ENCODE assay signal across 8 cellular contexts in genomic region chr12:53299454-53300180, GRCh38. TPM values are rescaled to one million over a fixed set of nuclear protein-coding genes. Genes with fewer than 3 reads are reported as not detected.
DNase-seq lines count a peak whose midpoint lies in the region; ATAC-seq and TF ChIP-seq lines count a peak whose summit lies in the region.

A gene with protein sequence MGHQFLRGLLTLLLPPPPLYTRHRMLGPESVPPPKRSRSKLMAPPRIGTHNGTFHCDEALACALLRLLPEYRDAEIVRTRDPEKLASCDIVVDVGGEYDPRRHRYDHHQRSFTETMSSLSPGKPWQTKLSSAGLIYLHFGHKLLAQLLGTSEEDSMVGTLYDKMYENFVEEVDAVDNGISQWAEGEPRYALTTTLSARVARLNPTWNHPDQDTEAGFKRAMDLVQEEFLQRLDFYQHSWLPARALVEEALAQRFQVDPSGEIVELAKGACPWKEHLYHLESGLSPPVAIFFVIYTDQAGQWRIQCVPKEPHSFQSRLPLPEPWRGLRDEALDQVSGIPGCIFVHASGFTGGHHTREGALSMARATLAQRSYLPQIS (plus strand): TSS chr12:53299695. CDS start chr12:53299738, 43 bp downstream.

- H3K4me3 ChIP-seq in GM06990 (replicated peaks; ENCODE audit: low read depth, low read length) (peak within 1 kb of the TSS; percentile 86), ovary (peak within 1 kb of the TSS; percentile 77), thymus (ENCODE audit: low read length) (peak within 1 kb of the TSS; percentile 87)

- TF ChIP-seq POLR2A in ovary (IDR thresholded peaks at IDR 0.05), result no peak

- H3K27ac Mint-ChIP-seq in activated naive CD8-positive, alpha-beta T cell treated with anti-CD3 and anti-CD28 coated beads for 36 hours, result peak within 1 kb of the TSS; percentile 94

- WGBS in ovary, 3 donors, result 0 to 2% (median 2%) methylated on average over 49 to 51 of the region's 51 CpGs
- WGBS in thymus, result 3% methylated on average over 51 of the region's 51 CpGs

- peak within 1 kb of the TSS; percentile 94 for H3K4me3 Mint-ChIP-seq in activated naive CD8-positive, alpha-beta T cell treated with anti-CD3 and anti-CD28 coated beads for 36 hours

- H3K36me3 ChIP-seq in GM06990 (ENCODE audit: control insufficient read depth, insufficient read depth, low read length), result peaks cover 3% of the 10 kb centered on the region; the same call in 1 of the 2 replicates
- H3K36me3 ChIP-seq in ovary, result no peaks in the 10 kb centered on the region
- H3K36me3 ChIP-seq in thymus (ENCODE audit: control insufficient read depth, insufficient read depth), result peaks cover 15% of the 10 kb centered on the region

- H3K27me3 ChIP-seq in GM06990 (replicated peaks; ENCODE audit: control insufficient read depth, insufficient read depth, low read length), result no peaks in the 10 kb centered on the region
- no peaks in the 10 kb centered on the region for H3K27me3 ChIP-seq in ovary
- no peaks in the 10 kb centered on the region for H3K27me3 ChIP-seq in thymus (ENCODE audit: control insufficient read depth, insufficient read depth)

- peak; percentile 76 for ATAC-seq in Right ventricle myocardium inferior

- no peaks in the 10 kb centered on the region for H3K27me3 Mint-ChIP-seq in activated naive CD8-positive, alpha-beta T cell treated with anti-CD3 and anti-CD28 coated beads for 36 hours

- CTCF ChIA-PET in HEK293T (lab: Yijun Ruan, JAX), result interaction anchor here (0.6 to 1.8 kb wide), 3 partner anchors 19 to 140 kb away, joined by 3 to 9 read pairs (median 3); partner anchors contain the start of gene AAAS

- no peaks in the 10 kb centered on the region for H3K9me3 Mint-ChIP-seq in activated naive CD8-positive, alpha-beta T cell treated with anti-CD3 and anti-CD28 coated beads for 36 hours

- TF ChIP-seq EP300 in ovary (IDR thresholded peaks at IDR 0.05), result no peak

- intact Hi-C loops in Right ventricle myocardium inferior (cut with DNase I), result loop anchor here (5.0 kb wide), 2 partner anchors 47 to 232 kb away; a partner anchor contains a TSS
- intact Hi-C loops in ovary (cut with DNase I), result no loop called here

- peaks cover 60% of the 10 kb centered on the region for H3K4me1 Mint-ChIP-seq in activated naive CD8-positive, alpha-beta T cell treated with anti-CD3 and anti-CD28 coated beads for 36 hours

- H3K36me3 Mint-ChIP-seq in activated naive CD8-positive, alpha-beta T cell treated with anti-CD3 and anti-CD28 coated beads for 36 hours, result peaks cover 61% of the 10 kb centered on the region

- DNase-seq in GM06990 (ENCODE audit: extremely low read depth, insufficient read length), result peak; percentile 88
- peak; percentile 88 for DNase-seq in HEK293T (ENCODE audit: extremely low spot score)
- peak; percentile 66 for DNase-seq in NCI-H1092 treated with DMSO at 0.1 percent for 48 hours (lab: John Stamatoyannopoulos, UW)
- DNase-seq in SKM-1 treated with dmso at 0.1 percent for 144 hours (lab: John Stamatoyannopoulos, UW; ENCODE audit: unreplicated experiment), result peak; percentile 63
- DNase-seq in activated naive CD8-positive, alpha-beta T cell treated with anti-CD3 and anti-CD28 coated beads for 36 hours, result peak; percentile 87
- peak; percentile 93 for DNase-seq in Right ventricle myocardium inferior (ENCODE audit: missing footprints)
- DNase-seq in ovary, result peak; percentile 83 to 91 (median 86)

- H3K9me3 ChIP-seq in ovary (no peaks in the 10 kb centered on the region), thymus (ENCODE audit: control insufficient read depth) (no peaks in the 10 kb centered on the region)

- H3K27ac ChIP-seq in ovary (no peak within 1 kb of the TSS), thymus (ENCODE audit: low read depth) (peak within 1 kb of the TSS; percentile 84)

- POLR2A ChIA-PET in HEK293T (lab: Yijun Ruan, JAX), result interaction anchor here (0.7 to 4.5 kb wide), 6 partner anchors 9 to 376 kb away, joined by 3 to 51 read pairs (median 4); partner anchors contain the start of genes AAAS, ATP5MC2 and TARBP2

- TF ChIP-seq CTCF in GM06990 (IDR thresholded peaks at IDR 0.05; ENCODE audit: insufficient read depth, low read length, poor library complexity, severe bottlenecking) (peak; percentile 26), ovary (IDR thresholded peaks at IDR 0.05) (no peak)

- H3K4me1 ChIP-seq in ovary (ENCODE audit: insufficient read depth), result peaks cover 6% of the 10 kb centered on the region
- peaks cover 21% of the 10 kb centered on the region for H3K4me1 ChIP-seq in thymus (ENCODE audit: control insufficient read depth, insufficient read depth, low read length)

TF ChIP-seq in HEK293T, 16 proteins besides CTCF, POLR2A, EP300 and RAD21:
- TF ChIP-seq NFRKB (IDR thresholded peaks at IDR 0.05) (no peak), PKNOX1 (IDR thresholded peaks at IDR 0.05) (peak; percentile 44; the same call in 1 of the 2 replicates), HDGF (IDR thresholded peaks at IDR 0.05; ENCODE audit: borderline replicate concordance) (no peak), L3MBTL2 (conservative IDR thresholded peaks at IDR 0.05) (peak; percentile 83), ELF4 (IDR thresholded peaks at IDR 0.05) (peak; percentile 84)

RNA-seq across cellular contexts. Expression of the gene that starts here (rescaled TPM):
- 10 to 100 TPM; 73.4 to 79.7 TPM for total RNA-seq in activated naive CD8-positive, alpha-beta T cell treated with anti-CD3 and anti-CD28 coated beads for 36 hours
- 38.5 TPM for total RNA-seq in Right ventricle myocardium inferior
- total RNA-seq in ovary, result 10 to 100 TPM; 45.3 to 80.3 (median 57.8) TPM
- polyA plus RNA-seq in ovary, result 10 to 100 TPM; 29.9 to 75.5 TPM
- 57.9 TPM for polyA plus RNA-seq in thymus
